In genomic region chr16:56589141-56590039, GRCh38 we compare ENCODE assay signal across 8 cellular contexts. TPM values are rescaled to one million over a fixed set of nuclear protein-coding genes. Genes with fewer than 3 reads are reported as not detected.
DNase-seq lines count a peak whose midpoint lies in the region; ATAC-seq and TF ChIP-seq lines count a peak whose summit lies in the region.

TSS of gene MT3 (plus strand) at chr16:56589528. CDS start at chr16:56589591, 63 bp downstream.

- no peak for TF ChIP-seq CTCF in smooth muscle cell (IDR thresholded peaks at IDR 0.05; ENCODE audit: borderline replicate concordance, insufficient read depth, poor library complexity, severe bottlenecking)

- H3K9me3 ChIP-seq in smooth muscle cell (replicated peaks; ENCODE audit: low read depth), result no peaks in the 10 kb centered on the region

- no peaks in the 10 kb centered on the region for H3F3A ChIP-seq in smooth muscle cell (ENCODE audit: low read depth)

- peaks cover 76% of the 10 kb centered on the region for H3K27me3 ChIP-seq in smooth muscle cell (ENCODE audit: low read depth)

- H3K27ac ChIP-seq in smooth muscle cell (ENCODE audit: low read depth), result no peak within 1 kb of the TSS

- DNase-seq in DMS53 (lab: John Stamatoyannopoulos, UW) (peak; percentile 85), NCI-H345 (lab: John Stamatoyannopoulos, UW) (peak; percentile 55), anterior cingulate cortex (lab: John Stamatoyannopoulos, UW) (peak in 56 of 58 donors; percentile 28 to 89 (median 76)), iPS-NIHi11 (ENCODE audit: low spot score) (peak; percentile 82), smooth muscle cell (lab: John Stamatoyannopoulos, UW; ENCODE audit: unreplicated experiment) (no peak)

- H3K79me2 ChIP-seq in smooth muscle cell (ENCODE audit: low read depth), result no peaks in the 10 kb centered on the region

- H3K36me3 ChIP-seq in smooth muscle cell (ENCODE audit: low read depth), result no peaks in the 10 kb centered on the region

- H3K9ac ChIP-seq in smooth muscle cell (ENCODE audit: low read depth), result no peak within 1 kb of the TSS

- no peaks in the 10 kb centered on the region for H4K20me1 ChIP-seq in smooth muscle cell (ENCODE audit: low read depth)

- ATAC-seq in HG03432 (IDR thresholded peaks at IDR 0.05; ENCODE audit: unreplicated experiment) (no peak), GM18909 (IDR thresholded peaks at IDR 0.05; ENCODE audit: poor library complexity, unreplicated experiment) (no peak), HG03565 (IDR thresholded peaks at IDR 0.05; ENCODE audit: unreplicated experiment) (no peak)

- no peak within 1 kb of the TSS for H2AFZ ChIP-seq in smooth muscle cell (ENCODE audit: low read depth)

- H3K4me2 ChIP-seq in smooth muscle cell, result peak within 1 kb of the TSS; percentile 78

- peak within 1 kb of the TSS; percentile 34 for H3K4me3 ChIP-seq in smooth muscle cell

- WGBS in smooth muscle cell (ENCODE audit: low lambda C conversion rate), result 14% methylated on average over 55 of the region's 87 CpGs

- no peaks in the 10 kb centered on the region for H3K4me1 ChIP-seq in smooth muscle cell (ENCODE audit: low read depth)

RNA-seq across cellular contexts. Expression of gene MT3, which starts in this region (rescaled TPM):
- total RNA-seq in smooth muscle cell, result not detected in 2 replicates
- polyA plus RNA-seq in smooth muscle cell, result 0.65 TPM in 1 of 2 replicates, not detected in the other
